12 cellular contexts compared by ENCODE assay signal in the genomic region with DNA sequence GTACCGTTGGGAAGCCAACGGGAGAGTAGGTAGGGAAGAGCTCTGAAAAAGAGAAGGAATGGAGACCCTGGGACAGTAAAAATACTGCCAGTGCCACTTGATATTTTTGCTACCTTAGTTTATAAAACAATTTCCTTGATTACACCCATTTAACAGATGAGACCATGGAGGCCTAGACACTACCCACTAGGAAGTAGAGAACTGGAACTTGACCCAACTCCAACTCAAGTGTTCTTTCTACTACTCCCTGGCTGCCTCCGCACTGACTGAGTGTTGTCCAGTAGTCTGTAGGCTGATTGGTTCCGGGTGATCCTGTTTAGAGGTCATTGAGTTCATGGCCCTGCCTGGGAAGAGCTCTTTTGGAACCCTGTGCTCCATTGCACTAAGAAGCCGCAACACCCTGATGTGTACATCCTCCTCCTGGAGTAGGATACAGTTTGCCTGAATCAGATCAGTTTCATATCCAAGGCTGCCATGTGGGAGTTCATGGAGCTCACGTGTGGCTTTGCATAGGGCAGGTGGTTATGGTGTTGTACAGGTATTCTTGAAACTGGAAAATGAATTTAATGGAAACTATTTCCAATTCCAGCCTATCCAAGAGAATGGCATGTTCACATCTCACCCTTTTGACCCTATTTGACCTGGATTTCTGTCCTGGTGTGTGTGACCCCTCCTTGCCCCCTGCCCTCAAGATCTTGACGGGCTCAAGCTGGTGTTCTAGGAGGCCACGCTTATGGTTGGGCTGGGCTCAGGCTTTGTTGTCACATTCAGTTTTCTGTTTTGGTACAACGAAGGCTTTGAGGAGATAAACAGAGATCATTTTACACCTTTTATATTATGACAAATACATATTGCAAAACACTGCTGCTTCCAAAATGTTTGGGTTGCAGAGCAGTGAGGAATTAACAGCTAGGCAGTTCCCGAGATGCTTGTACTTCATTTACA.
DNase-seq lines count a peak whose midpoint lies in the region; ATAC-seq and TF ChIP-seq lines count a peak whose summit lies in the region.
"Had no signal": no experiment of that assay in that cellular context is flagged by ENCODE, and none has a peak within 500 bp of the region (broad histone marks: within the 10 kb centered on the region; RNA-seq: fewer than 3 reads in every experiment).

No MANE protein-coding gene starts in this region.

- H3K18ac ChIP-seq in neuronal stem cell (ENCODE audit: low read length): no peak overlapping the region

- H3K27me3 ChIP-seq in left ventricle myocardium inferior (ENCODE audit: low read depth) (no peaks in the 10 kb centered on the region), esophagus muscularis mucosa (no peaks in the 10 kb centered on the region), ovary (no peaks in the 10 kb centered on the region), neuronal stem cell (ENCODE audit: control insufficient read depth in 3 of 3, insufficient read depth in 3 of 3, low read depth in 1 of 3, low read length in 3 of 3) (no peaks in the 10 kb centered on the region)

- TF ChIP-seq CTCF in left ventricle myocardium inferior (IDR thresholded peaks at IDR 0.05; ENCODE audit: borderline replicate concordance) (no peak), esophagus muscularis mucosa (IDR thresholded peaks at IDR 0.05) (peak in 1 of 3 experiments; percentile 5), ovary (IDR thresholded peaks at IDR 0.05) (no peak)

- intact Hi-C loops in left ventricle myocardium inferior (cut with micrococcal nuclease): no loop called here
- intact Hi-C loops in left ventricle myocardium superior (cut with micrococcal nuclease): no loop called here
- intact Hi-C loops in esophagus muscularis mucosa (cut with DNase I): no loop called here
- intact Hi-C loops in ovary (cut with DNase I): loop anchor here in 1 of 4 donors (10.0 kb wide), 1 partner anchor 61 kb away; no protein-coding TSS in a partner anchor

- peaks cover 7% of the 10 kb centered on the region for H3K9me3 ChIP-seq in left ventricle myocardium inferior (replicated peaks)
- no peaks in the 10 kb centered on the region for H3K9me3 ChIP-seq in esophagus muscularis mucosa
- H3K9me3 ChIP-seq in ovary: no peaks in the 10 kb centered on the region
- peaks cover 6 to 25% of the 10 kb centered on the region in 2 donors for H3K9me3 ChIP-seq in neuronal stem cell (replicated peaks in 1 of 2; ENCODE audit: control insufficient read depth in 2 of 2, insufficient read depth in 1 of 2, low read depth in 1 of 2, low read length in 2 of 2)

- H3K79me1 ChIP-seq in neuronal stem cell (ENCODE audit: low read depth, low read length): peaks cover 3% of the 10 kb centered on the region

- H2AK5ac ChIP-seq in neuronal stem cell (ENCODE audit: low read depth, low read length): no peak overlapping the region

- H3K4me3 ChIP-seq in left ventricle myocardium inferior: no peak overlapping the region
- H3K4me3 ChIP-seq in esophagus muscularis mucosa: no peak overlapping the region
- H3K4me3 ChIP-seq in ovary: no peak overlapping the region
- no peak overlapping the region for H3K4me3 ChIP-seq in neuronal stem cell (ENCODE audit: low read length in 2 of 2)
- H3K4me3 ChIP-seq: GM12878, GM23338 had no signal

- H3K4me1 ChIP-seq in left ventricle myocardium inferior (peaks cover 74% of the 10 kb centered on the region), esophagus muscularis mucosa (peaks cover 62 to 77% (median 74%) of the 10 kb centered on the region in 4 donors), ovary (ENCODE audit: insufficient read depth) (peaks cover 32% of the 10 kb centered on the region), neuronal stem cell (ENCODE audit: control insufficient read depth in 2 of 2, insufficient read depth in 1 of 2, low read depth in 1 of 2, low read length in 2 of 2) (peaks cover 22 to 35% of the 10 kb centered on the region in 2 donors)

- no peak overlapping the region for H4K91ac ChIP-seq in neuronal stem cell (ENCODE audit: low read depth, low read length, poor library complexity)

- no peak overlapping the region for H3K14ac ChIP-seq in neuronal stem cell (ENCODE audit: low read length)

- H3K4ac ChIP-seq in neuronal stem cell (ENCODE audit: low read length): no peak overlapping the region

- peaks cover 35% of the 10 kb centered on the region for H3K36me3 ChIP-seq in left ventricle myocardium inferior
- peaks cover 15 to 61% (median 48%) of the 10 kb centered on the region in 4 donors for H3K36me3 ChIP-seq in esophagus muscularis mucosa
- no peaks in the 10 kb centered on the region for H3K36me3 ChIP-seq in ovary
- peaks cover 10 to 30% of the 10 kb centered on the region in 2 donors for H3K36me3 ChIP-seq in neuronal stem cell (replicated peaks in 1 of 2; ENCODE audit: control insufficient read depth in 2 of 2, insufficient read depth in 2 of 2, low read length in 2 of 2)

- H3K27ac ChIP-seq in left ventricle myocardium inferior (replicated peaks) (peak overlapping the region; percentile 95), esophagus muscularis mucosa (replicated peaks in 1 of 4) (peak overlapping the region; percentile 89 to 98 (median 95)), ovary (peak overlapping the region; percentile 41 to 74), neuronal stem cell (replicated peaks; ENCODE audit: low read length) (no peak overlapping the region)

- no peak overlapping the region for H4K8ac ChIP-seq in neuronal stem cell (ENCODE audit: low read depth, low read length)

- H2BK15ac ChIP-seq in neuronal stem cell (ENCODE audit: low read length): no peak overlapping the region

- no peak for TF ChIP-seq POLR2A in esophagus muscularis mucosa (IDR thresholded peaks at IDR 0.05; ENCODE audit: low read depth)
- TF ChIP-seq POLR2A in ovary (IDR thresholded peaks at IDR 0.05): peak; percentile 18

- no peak overlapping the region for H2BK5ac ChIP-seq in neuronal stem cell (ENCODE audit: low read length)

- H3K23ac ChIP-seq in neuronal stem cell (ENCODE audit: low read depth, low read length, poor library complexity): no peak overlapping the region

- WGBS in esophagus muscularis mucosa: 65% methylated on average over 10 of the region's 10 CpGs
- WGBS in ovary, 3 donors: 38 to 46% (median 41%) methylated on average over 10 of the region's 10 CpGs
- no CpG with 5 or more reads among the region's 10 CpGs for WGBS in neuronal stem cell (ENCODE audit: extremely low coverage in 2 of 2, insufficient read length in 2 of 2, insufficient replicate concordance in 1 of 2), 2 donors

- DNase-seq in left ventricle myocardium inferior (no peak), left ventricle myocardium superior (no peak), esophagus muscularis mucosa (ENCODE audit: extremely low spot score) (no peak), ovary (peak in 4 of 5 donors; percentile 68 to 82 (median 70)), neuronal stem cell (ENCODE audit: low spot score) (no peak), NCI-H146 (lab: John Stamatoyannopoulos, UW) (no peak)
- no peak for DNase-seq in activated CD4-positive, CD25-positive, alpha-beta regulatory T cell (lab: John Stamatoyannopoulos, UW)
- DNase-seq: activated CD4-positive, CD25-positive, alpha-beta regulatory T cell treated with anti-CD3 and anti-CD28 coated beads, Interleukin-2, amount 50 U/mL, for 72 hours; activated T-cell treated with anti-CD3 and anti-CD28 coated beads, Interleukin-2, amount 50 U/mL, for 24 hours had no signal

- no peak overlapping the region for H2BK12ac ChIP-seq in neuronal stem cell (ENCODE audit: low read length)

- H3K9ac ChIP-seq in neuronal stem cell (ENCODE audit: low read depth, low read length, poor library complexity): no peak overlapping the region

- peak; percentile 79 for TF ChIP-seq EP300 in esophagus muscularis mucosa (IDR thresholded peaks at IDR 0.05)
- TF ChIP-seq EP300 in ovary (IDR thresholded peaks at IDR 0.05): no peak

- no peak overlapping the region for H3K4me2 ChIP-seq in neuronal stem cell (ENCODE audit: insufficient read depth, low read length, poor library complexity, severe bottlenecking)
- H3K4me2 ChIP-seq: GM23338 had no signal

- no peak for ATAC-seq in left ventricle myocardium superior
- ATAC-seq in HG02884 (IDR thresholded peaks at IDR 0.05; ENCODE audit: unreplicated experiment): no peak
- ATAC-seq: GM12878, GM23338 had no signal

- H2BK120ac ChIP-seq in neuronal stem cell (ENCODE audit: low read depth, low read length): no peak overlapping the region

- no peak overlapping the region for H2AFZ ChIP-seq in neuronal stem cell (ENCODE audit: low read length)
- H2AFZ ChIP-seq: GM23338 had no signal

Comparison
In these comparisons a context has a peak if more than half of its experiments do, and no peak if none do; other contexts are left out.
1. DNase-seq: peak in ovary (4 of 5); none in left ventricle myocardium inferior (single experiment), left ventricle myocardium superior (single experiment), esophagus muscularis mucosa (single experiment), neuronal stem cell (single experiment), activated CD4-positive, CD25-positive, alpha-beta regulatory T cell (0 of 4) and NCI-H146 (single experiment).